Comparison of ENCODE assay signal across 7 cellular contexts in the genomic region with DNA sequence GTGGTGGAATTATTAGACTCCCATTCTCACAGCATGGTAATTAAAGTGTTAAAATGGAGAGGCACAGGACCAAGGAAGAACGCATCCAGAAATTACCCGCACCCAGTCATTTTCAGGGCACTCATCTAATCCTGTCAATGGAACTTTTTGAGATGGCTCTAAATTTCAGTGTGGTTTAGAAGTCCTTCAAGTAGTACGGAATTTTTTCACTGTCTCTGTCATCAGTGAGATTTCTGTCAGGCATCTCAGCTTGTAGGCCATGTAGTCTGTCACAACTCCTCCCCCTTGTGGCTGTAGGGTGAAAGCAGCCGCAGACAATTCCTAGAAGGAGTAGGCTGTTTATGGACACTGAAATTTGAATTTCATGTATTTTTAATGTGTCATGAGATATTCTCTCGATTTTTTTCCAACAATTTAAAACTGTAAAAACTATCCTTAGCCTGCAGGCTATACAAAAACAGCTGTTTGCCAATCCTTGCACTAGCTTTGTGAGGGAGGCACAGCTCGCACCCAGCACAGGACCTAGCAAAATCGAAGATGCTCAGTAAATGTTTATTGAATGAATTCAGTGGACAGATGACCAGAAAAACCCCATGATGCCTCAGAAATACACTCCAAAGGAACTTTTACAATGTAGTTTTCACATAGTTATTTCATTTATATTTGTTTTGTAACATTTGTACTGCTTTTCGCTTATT. TPM values are rescaled to one million over a fixed set of nuclear protein-coding genes. Genes with fewer than 3 reads are reported as not detected.
DNase-seq lines count a peak whose midpoint lies in the region; ATAC-seq, FAIRE-seq and TF ChIP-seq lines count a peak whose summit lies in the region.

No MANE protein-coding gene starts in this region.

- no peak overlapping the region for H3K14ac ChIP-seq in H1 (ENCODE audit: insufficient read length)

- peak; percentile 81 for TF ChIP-seq CTCF in GM12873 (IDR thresholded peaks at IDR 0.05; ENCODE audit: insufficient read depth, low read depth, low read length, missing control alignments)
- TF ChIP-seq CTCF in H1 (IDR thresholded peaks at IDR 0.05; ENCODE audit: control extremely low read depth in 1 of 3, insufficient read depth in 1 of 3, low read depth in 1 of 3, low read length in 3 of 3): peak; percentile 57 to 82 (median 70)

- H3K27me3 Mint-ChIP-seq in memory B cell: peaks cover 2% of the 10 kb centered on the region

- no peak overlapping the region for H3K9ac ChIP-seq in H1 (replicated peaks in 1 of 4; ENCODE audit: extremely low read depth in 1 of 4, low read depth in 3 of 4, low read length in 3 of 4)

- TF ChIP-seq EP300 in H1 (IDR thresholded peaks at IDR 0.05; ENCODE audit: borderline replicate concordance in 1 of 2, low read depth in 2 of 2, low read length in 2 of 2): no peak

- CTCF ChIA-PET in H1 (lab: Charles Lee; ENCODE audit: partially characterized antibody): interaction anchor here (0.6 to 2.6 kb wide), 14 partner anchors 8 to 764 kb away, joined by 3 to 12 read pairs (median 4); no protein-coding TSS in a partner anchor

- H3K23me2 ChIP-seq in H1 (ENCODE audit: low read depth, low read length): no peaks in the 10 kb centered on the region

- H4K20me1 ChIP-seq in H1 (replicated peaks in 1 of 2; ENCODE audit: control insufficient read depth in 1 of 2, insufficient read depth in 2 of 2, low read length in 2 of 2): no peaks in the 10 kb centered on the region

- H3K27ac ChIP-seq in H1 (ENCODE audit: low read depth, low read length): no peak overlapping the region

- no peak overlapping the region for H3K27ac Mint-ChIP-seq in memory B cell

- H2AFZ ChIP-seq in H1 (ENCODE audit: low read length): no peak overlapping the region

- FAIRE-seq in H1 (lab: Jason Lieb, UNC): peak; percentile 81

- no peak overlapping the region for H2BK15ac ChIP-seq in H1 (ENCODE audit: low read length)

- H2BK120ac ChIP-seq in H1 (replicated peaks; ENCODE audit: low read depth, low read length): no peak overlapping the region

- H2BK5ac ChIP-seq in H1 (ENCODE audit: low read depth, low read length): no peak overlapping the region

- peak; percentile 58 to 66 for TF ChIP-seq RAD21 in H1 (IDR thresholded peaks at IDR 0.05 in 1 of 2, conservative IDR thresholded peaks at IDR 0.05 in 1 of 2; ENCODE audit: low read depth in 2 of 2, low read length in 2 of 2)

- H3K18ac ChIP-seq in H1 (ENCODE audit: extremely low read depth, low read length): no peak overlapping the region

- no peaks in the 10 kb centered on the region for H3K9me3 Mint-ChIP-seq in memory B cell

- no peak overlapping the region for H4K91ac ChIP-seq in H1 (replicated peaks; ENCODE audit: insufficient read length, low read length)

- no peaks in the 10 kb centered on the region for H3K4me1 ChIP-seq in H1 (replicated peaks in 1 of 4; ENCODE audit: control insufficient read depth in 3 of 4, insufficient read depth in 4 of 4, low read length in 3 of 4)

- peaks cover 0 to 7% (median 0%) of the 10 kb centered on the region in 4 experiments; a peak in 2 of 8 replicates for H3K36me3 ChIP-seq in H1 (ENCODE audit: control insufficient read depth in 2 of 4, insufficient read depth in 4 of 4, low read length in 3 of 4)

- no peak overlapping the region for H3K4me2 ChIP-seq in H1 (ENCODE audit: insufficient read depth in 1 of 2, low read depth in 2 of 2, low read length in 2 of 2)

- H3K79me1 ChIP-seq in H1 (ENCODE audit: low read depth, low read length): no peaks in the 10 kb centered on the region

- H3K9me3 ChIP-seq in H1 (ENCODE audit: insufficient read depth in 2 of 2, low read depth in 1 of 2, low read length in 1 of 2): no peaks in the 10 kb centered on the region

- no peak overlapping the region for H4K5ac ChIP-seq in H1 (ENCODE audit: insufficient read length, low read depth, low read length)

- 48% methylated on average over 8 of the region's 8 CpGs; no CpG with 5 or more reads in 1 of the 2 experiments for WGBS in H1 (ENCODE audit: extremely low coverage in 1 of 2, insufficient coverage in 1 of 2, insufficient read length in 1 of 2, insufficient replicate concordance in 2 of 2, low coverage in 1 of 2, low lambda C conversion rate in 2 of 2, missing lambda C conversion rate in 1 of 2), 2 experiments

- H2BK20ac ChIP-seq in H1 (ENCODE audit: low read length): no peak overlapping the region

- H3K36me3 Mint-ChIP-seq in memory B cell: peaks cover 3% of the 10 kb centered on the region

- POLR2A ChIA-PET in H1 (lab: Charles Lee; ENCODE audit: partially characterized antibody): interaction anchor here (0.6 kb wide), 1 partner anchor 774 kb away, joined by 3 read pairs; no protein-coding TSS in a partner anchor

- H3K27me3 ChIP-seq in H1 (replicated peaks in 1 of 4; ENCODE audit: control insufficient read depth in 3 of 4, extremely low read depth in 1 of 4, insufficient read depth in 3 of 4, low read length in 3 of 4): no peaks in the 10 kb centered on the region

- TF ChIP-seq POLR2A in H1 (IDR thresholded peaks at IDR 0.05; ENCODE audit: control extremely low read depth in 1 of 2, low read depth in 2 of 2, low read length in 2 of 2): no peak

- no peak overlapping the region for H2BK12ac ChIP-seq in H1 (ENCODE audit: low read depth, low read length)

- no peak overlapping the region for H3K4ac ChIP-seq in H1 (replicated peaks; ENCODE audit: insufficient read length, low read depth, low read length)

- no peak overlapping the region for H3K56ac ChIP-seq in H1 (replicated peaks; ENCODE audit: insufficient read length, low read depth, low read length)

- no peak overlapping the region for H4K8ac ChIP-seq in H1 (ENCODE audit: extremely low read depth, insufficient read depth, low read length)

- H2AK5ac ChIP-seq in H1 (ENCODE audit: low read depth, low read length): no peak overlapping the region

- no peak overlapping the region for H3K23ac ChIP-seq in H1 (ENCODE audit: insufficient read length)

- no peak overlapping the region for H3K4me3 ChIP-seq in H1 (ENCODE audit: extremely low read depth in 1 of 4, insufficient read depth in 2 of 4, low read depth in 3 of 4, low read length in 4 of 4)

- H3K4me1 Mint-ChIP-seq in memory B cell: peaks cover 2% of the 10 kb centered on the region

- DNase-seq in NCI-H748 treated with DMSO at 0.1 percent for 48 hours (lab: John Stamatoyannopoulos, UW) (peak; percentile 35), H1 (ENCODE audit: low read depth in 1 of 2, low spot score in 2 of 2) (peak in 1 of 2 experiments; percentile 57), memory B cell (ENCODE audit: low spot score in 2 of 2) (peak; percentile 42 to 64)
- peak; percentile 45 to 61 for DNase-seq in activated CD4-positive, alpha-beta T cell treated with anti-CD3 and anti-CD28 coated beads, Interleukin-2, amount 50 U/mL, for 48 hours
- DNase-seq in stimulated activated CD8-positive, alpha-beta memory T cell treated with anti-CD3 and anti-CD28 coated beads, Interleukin-4, amount 100 ng/mL, for 1 hour (ENCODE audit: low read depth in 2 of 2, low spot score in 1 of 2): peak; percentile 8 to 30

- ATAC-seq in HG03342 (IDR thresholded peaks at IDR 0.05; ENCODE audit: unreplicated experiment): peak; percentile 62
- peak; percentile 95 for ATAC-seq in memory B cell (ENCODE audit: low read depth)

- no peaks in the 10 kb centered on the region for H3K79me2 ChIP-seq in H1 (ENCODE audit: control insufficient read depth in 1 of 2, insufficient read depth in 2 of 2, low read length in 2 of 2)

- no peak overlapping the region for H3K4me3 Mint-ChIP-seq in memory B cell

TF ChIP-seq in H1, 55 proteins besides CTCF, POLR2A, EP300 and RAD21 (continues in another document):
- no peak for TF ChIP-seq SP4 (IDR thresholded peaks at IDR 0.05; ENCODE audit: low read length)
- no peak for TF ChIP-seq KDM5A (IDR thresholded peaks at IDR 0.05; ENCODE audit: low read length)
- TF ChIP-seq BRCA1 (IDR thresholded peaks at IDR 0.05; ENCODE audit: low read depth, low read length): no peak
- TF ChIP-seq KDM4A (IDR thresholded peaks at IDR 0.05; ENCODE audit: low read depth, low read length, severe bottlenecking): no peak
- no peak for TF ChIP-seq NANOG (IDR thresholded peaks at IDR 0.05; ENCODE audit: insufficient read depth, low read depth, low read length, poor library complexity, severe bottlenecking)
- TF ChIP-seq NRF1 (IDR thresholded peaks at IDR 0.05; ENCODE audit: low read depth, low read length): no peak
- no peak for TF ChIP-seq HDAC2 (IDR thresholded peaks at IDR 0.05; ENCODE audit: borderline replicate concordance in 1 of 2, low read depth in 2 of 2, low read length in 2 of 2)
- TF ChIP-seq, protein P1, sequence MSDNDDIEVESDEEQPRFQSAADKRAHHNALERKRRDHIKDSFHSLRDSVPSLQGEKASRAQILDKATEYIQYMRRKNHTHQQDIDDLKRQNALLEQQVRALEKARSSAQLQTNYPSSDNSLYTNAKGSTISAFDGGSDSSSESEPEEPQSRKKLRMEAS (IDR thresholded peaks at IDR 0.05): no peak
- TF ChIP-seq HDAC6 (IDR thresholded peaks at IDR 0.05; ENCODE audit: low read depth, low read length): no peak

RNA-seq across cellular contexts. Expression of a gene that starts 6.6 kb away (rescaled TPM):
- total RNA-seq in H1 (2021; fragmentation: NEBNext Ultra II Directional; extraction: Animal tissue kit (Norgen Biotek cat#: 25700)): 67.6 and 72.1 TPM in 2 replicates
- polyA plus RNA-seq in H1 (2011; rRNA removed): 20.6 and 21.2 TPM in 2 replicates
- 21.4 TPM for polyA plus RNA-seq in H1 (2011; cell fraction: cytosol; rRNA removed)
- polyA plus RNA-seq in H1 (2011; cell fraction: nucleus; rRNA removed): 54.9 TPM
- 23.6 to 33.8 TPM (median 29.6 TPM) in 4 replicates for polyA plus RNA-seq in H1 (2012, experiment 1 of 2)
- 3.7 TPM for polyA plus RNA-seq in H1 (2012, experiment 2 of 2)
- 24.7 TPM for polyA plus RNA-seq in H1 (2013, experiment 1 of 2)
- polyA plus RNA-seq in H1 (2013, experiment 2 of 2): 23.2 TPM
- polyA minus RNA-seq in H1 (2011; rRNA and poly(A)+ RNA removed): 56.7 and 83.9 TPM in 2 replicates
- 29.9 TPM for polyA minus RNA-seq in H1 (2011; cell fraction: cytosol; rRNA and poly(A)+ RNA removed)
- polyA minus RNA-seq in H1 (2011; cell fraction: nucleus; rRNA and poly(A)+ RNA removed): 39.1 TPM

RNA-seq across cellular contexts. Expression of a gene that starts 43.8 kb away (rescaled TPM):
- total RNA-seq in H1 (2021; fragmentation: NEBNext Ultra II Directional; extraction: Animal tissue kit (Norgen Biotek cat#: 25700)): 8.1 and 11.9 TPM in 2 replicates
- polyA plus RNA-seq in H1 (2011; rRNA removed): 2.6 and 3.6 TPM in 2 replicates
- 3.5 TPM for polyA plus RNA-seq in H1 (2011; cell fraction: cytosol; rRNA removed)
- 9.9 TPM for polyA plus RNA-seq in H1 (2011; cell fraction: nucleus; rRNA removed)
- polyA plus RNA-seq in H1 (2012, experiment 1 of 2): 4.1 to 6.5 TPM (median 5.6 TPM) in 4 replicates
- polyA plus RNA-seq in H1 (2012, experiment 2 of 2): 0.83 TPM
- polyA plus RNA-seq in H1 (2013, experiment 1 of 2): 6.0 TPM
- polyA plus RNA-seq in H1 (2013, experiment 2 of 2): 5.6 TPM
- 6.9 and 10.7 TPM in 2 replicates for polyA minus RNA-seq in H1 (2011; rRNA and poly(A)+ RNA removed)
- 4.6 TPM for polyA minus RNA-seq in H1 (2011; cell fraction: cytosol; rRNA and poly(A)+ RNA removed)
- polyA minus RNA-seq in H1 (2011; cell fraction: nucleus; rRNA and poly(A)+ RNA removed): 10.9 TPM
